ENCODE assay signal across 1 cellular context in genomic region chr3:50256978-50257890, GRCh38.
TF ChIP-seq lines count a peak whose summit lies in the region.

No MANE protein-coding gene starts in this region.

TF ChIP-seq in GM23338, 12 proteins besides CTCF, POLR2A, EP300 and RAD21:
- TF ChIP-seq ZNF331 (CRISPR knock-in tag; IDR thresholded peaks at IDR 0.05; ENCODE audit: low read depth) = no peak
- TF ChIP-seq NANOG (IDR thresholded peaks at IDR 0.05; ENCODE audit: borderline replicate concordance) = no peak
